Comparison of ENCODE assay signal across 8 cellular contexts in the genomic region with DNA sequence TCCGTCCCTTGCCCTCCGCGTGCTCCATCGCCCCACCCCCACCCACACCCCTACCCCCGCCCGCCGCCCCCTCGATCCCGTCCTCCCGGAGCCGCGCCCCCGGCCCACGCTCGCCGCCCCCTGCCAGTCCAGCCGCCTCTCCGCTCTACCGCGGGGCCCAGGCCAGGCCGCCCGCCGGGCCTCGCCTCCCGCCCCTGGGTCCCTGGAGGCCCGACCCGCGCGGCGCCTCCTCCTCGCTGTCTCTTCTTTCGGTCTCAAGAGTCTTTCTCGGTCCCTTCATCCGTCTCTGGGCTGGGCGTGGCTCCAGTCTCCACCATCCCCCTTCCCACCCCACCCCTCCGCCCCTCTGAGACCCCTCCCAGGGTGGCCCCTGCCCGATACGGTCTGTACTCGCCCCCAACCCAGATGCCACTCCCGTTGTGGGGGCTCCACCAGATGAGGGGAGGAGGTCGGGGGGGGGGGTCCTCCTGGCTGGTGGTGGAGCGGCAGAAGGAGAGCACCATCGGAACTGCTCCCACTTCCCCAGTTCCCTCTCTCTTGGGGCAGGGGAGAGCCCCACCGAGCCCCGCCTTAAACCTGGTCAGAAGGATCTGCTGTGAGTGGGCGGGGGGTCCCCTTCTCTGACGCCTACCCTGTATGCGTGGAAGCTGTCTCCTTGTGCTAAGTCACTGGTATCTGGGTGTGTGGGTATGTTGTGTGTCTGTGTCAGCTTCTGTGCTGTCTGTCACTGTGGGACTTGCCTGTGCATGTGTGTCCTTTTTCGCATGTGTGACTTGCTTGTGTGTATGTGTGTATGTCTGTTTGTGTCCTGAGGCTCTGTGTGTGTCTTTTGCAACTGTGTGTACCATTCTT. TPM values are rescaled to one million over a fixed set of nuclear protein-coding genes. Genes with fewer than 3 reads are reported as not detected.
A peak's percentile ranks its signal among the peaks of the same experiment; 100 is the strongest.
DNase-seq lines count a peak whose midpoint lies in the region; ATAC-seq and TF ChIP-seq lines count a peak whose summit lies in the region.

No MANE protein-coding gene starts in this region.

- H3K27ac ChIP-seq in CD8-positive, alpha-beta memory T cell (ENCODE audit: low read depth, low read length), result peak overlapping the region; percentile 61
- H3K27ac ChIP-seq in HCT116 (ENCODE audit: low read depth, low read length) (peak overlapping the region; percentile 87; the same call in 1 of the 2 replicates), SU-DHL-6 (ENCODE audit: low read depth, low read length) (peak overlapping the region; percentile 94), brain microvascular endothelial cell (no peak overlapping the region)

- CTCF ChIA-PET in CD8-positive, alpha-beta memory T cell (lab: Charles Lee), result interaction anchor here (1.1 to 4.2 kb wide), 2 partner anchors 28 to 34 kb away, joined by 3 to 16 read pairs; no protein-coding TSS in a partner anchor
- CTCF ChIA-PET in HCT116 (lab: Charles Lee), result no interaction called here

- H3K4me1 ChIP-seq in CD8-positive, alpha-beta memory T cell (ENCODE audit: insufficient read depth, low read length), result peaks cover 25% of the 10 kb centered on the region
- H3K4me1 ChIP-seq in HCT116 (ENCODE audit: control insufficient read depth in 1 of 2, insufficient read depth in 2 of 2, low read length in 2 of 2), result peaks cover 30 to 45% of the 10 kb centered on the region in 2 experiments

- no peaks in the 10 kb centered on the region for H3K9me3 Mint-ChIP-seq in CD8-positive, alpha-beta memory T cell

- in situ Hi-C loops in brain microvascular endothelial cell (cut with HindIII; ENCODE audit: low pct_ligation_motif_present, low sequenced_read_pairs), result no loop called here

- H3K9me2 ChIP-seq in HCT116 (ENCODE audit: insufficient read depth) (no peaks in the 10 kb centered on the region), SU-DHL-6 (replicated peaks; ENCODE audit: insufficient read depth, low read length) (no peaks in the 10 kb centered on the region)

- peak; percentile 33 to 68 (median 36) for DNase-seq in CD8-positive, alpha-beta memory T cell
- DNase-seq in HCT116 (ENCODE audit: low read depth, low spot score) (no peak), brain microvascular endothelial cell (no peak), kidney glomerular epithelial cell (lab: John Stamatoyannopoulos, UW) (peak; percentile 22), NCI-H446 (lab: John Stamatoyannopoulos, UW) (no peak)
- DNase-seq in stimulated activated CD4-positive, alpha-beta T cell treated with anti-CD3 and anti-CD28 coated beads, TNF-alpha, amount 100 ng/mL, for 48 hours (ENCODE audit: low read depth in 3 of 3), result peak in 2 of 3 donors; percentile 20 to 46

- no TSS peak for BruUV-seq in HCT116 (replicated peaks; lab: Mats Ljungman, UMichigan)

- RAD21 ChIA-PET in HCT116 (lab: Charles Lee; ENCODE audit: low non-redundant PET in 1 of 2, low total read pairs in 2 of 2, uncharacterized antibody in 2 of 2, unreplicated experiment in 2 of 2), result no interaction called here

- H3K27me3 ChIP-seq in CD8-positive, alpha-beta memory T cell (ENCODE audit: insufficient read depth, low read length, poor library complexity, severe bottlenecking), result no peaks in the 10 kb centered on the region
- H3K27me3 ChIP-seq in HCT116 (ENCODE audit: insufficient read depth, low read length) (no peaks in the 10 kb centered on the region), SU-DHL-6 (ENCODE audit: low read length) (no peaks in the 10 kb centered on the region), brain microvascular endothelial cell (replicated peaks) (no peaks in the 10 kb centered on the region)

- H4K20me1 ChIP-seq in HCT116 (ENCODE audit: insufficient read depth) (no peaks in the 10 kb centered on the region), SU-DHL-6 (ENCODE audit: low read depth, low read length) (peaks cover 3% of the 10 kb centered on the region; the same call in 1 of the 2 replicates)

- H3K9ac ChIP-seq in HCT116 (ENCODE audit: low read length), result peak overlapping the region; percentile 80
- H3K9ac ChIP-seq in SU-DHL-6 (ENCODE audit: low read length), result peak overlapping the region; percentile 98

- no peak overlapping the region for H2AFZ ChIP-seq in HCT116 (ENCODE audit: low read depth, low read length, poor library complexity, severe bottlenecking)
- no peak overlapping the region for H2AFZ ChIP-seq in SU-DHL-6 (ENCODE audit: low read depth, low read length, severe bottlenecking)

- peaks cover 48% of the 10 kb centered on the region for H3F3A ChIP-seq in SU-DHL-6 (ENCODE audit: insufficient read depth)

- intact Hi-C loops in HCT116 (cut with micrococcal nuclease), result loop anchor here (2.0 kb wide), 1 partner anchor 27 kb away; no protein-coding TSS in a partner anchor

- TF ChIP-seq CTCF in HCT116 (IDR thresholded peaks at IDR 0.05 in 2 of 3, conservative IDR thresholded peaks at IDR 0.05 in 1 of 3; ENCODE audit: borderline replicate concordance in 1 of 3, insufficient read depth in 1 of 3, low read depth in 2 of 3, low read length in 2 of 3) (no peak), SU-DHL-6 (IDR thresholded peaks at IDR 0.05; ENCODE audit: insufficient read depth, low read length, poor library complexity, severe bottlenecking) (no peak), brain microvascular endothelial cell (IDR thresholded peaks at IDR 0.05; ENCODE audit: low read depth, low read length, missing control alignments) (no peak)

- H3K4me3 ChIP-seq in CD8-positive, alpha-beta memory T cell (ENCODE audit: low read length), result peak overlapping the region; percentile 74
- H3K4me3 ChIP-seq in HCT116 (replicated peaks in 1 of 2; ENCODE audit: low read depth in 1 of 2, low read length in 2 of 2), result peak overlapping the region; percentile 85 to 90
- H3K4me3 ChIP-seq in SU-DHL-6 (ENCODE audit: insufficient read depth, low read length, poor library complexity, severe bottlenecking), result peak overlapping the region; percentile 96
- peak overlapping the region; percentile 83 for H3K4me3 ChIP-seq in brain microvascular endothelial cell (ENCODE audit: low read depth, low read length)

- TF ChIP-seq RAD21 in HCT116 (IDR thresholded peaks at IDR 0.05; ENCODE audit: low read depth), result no peak

- POLR2A ChIA-PET in CD8-positive, alpha-beta memory T cell (lab: Charles Lee), result no interaction called here
- POLR2A ChIA-PET in HCT116 (lab: Charles Lee), result interaction anchor here (0.6 to 1.5 kb wide), 2 partner anchors 34 to 488 kb away, joined by 3 to 5 read pairs; no protein-coding TSS in a partner anchor

- peaks cover 28 to 33% (median 31%) of the 10 kb centered on the region in 3 donors for H3K4me1 Mint-ChIP-seq in CD8-positive, alpha-beta memory T cell

- peak; percentile 7; the same call in 1 of the 2 replicates for ATAC-seq in HCT116
- no peak for ATAC-seq in HG03159 (IDR thresholded peaks at IDR 0.05; ENCODE audit: unreplicated experiment)

- H3K4me3 Mint-ChIP-seq in CD8-positive, alpha-beta memory T cell, result peak overlapping the region; percentile 82 to 97 (median 89)

- no peaks in the 10 kb centered on the region for H3K9me3 ChIP-seq in CD8-positive, alpha-beta memory T cell (ENCODE audit: low read length)
- H3K9me3 ChIP-seq in HCT116 (ENCODE audit: control insufficient read depth in 1 of 2, insufficient read depth in 1 of 2, low read depth in 1 of 2, low read length in 2 of 2) (no peaks in the 10 kb centered on the region), SU-DHL-6 (ENCODE audit: insufficient read depth, low read length) (no peaks in the 10 kb centered on the region)

- H3K27ac Mint-ChIP-seq in CD8-positive, alpha-beta memory T cell, result peak overlapping the region; percentile 76 to 95 (median 92)

- H3K36me3 Mint-ChIP-seq in CD8-positive, alpha-beta memory T cell, result peaks cover 0 to 13% (median 0%) of the 10 kb centered on the region in 3 donors

- H3K27me3 Mint-ChIP-seq in CD8-positive, alpha-beta memory T cell, result peaks cover 0 to 4% of the 10 kb centered on the region in 2 donors

- peak overlapping the region; percentile 98 for H3K4me2 ChIP-seq in HCT116 (ENCODE audit: low read length)
- H3K4me2 ChIP-seq in SU-DHL-6 (ENCODE audit: low read depth, low read length, poor library complexity, severe bottlenecking), result peak overlapping the region; percentile 95

- no peaks in the 10 kb centered on the region for H3K36me3 ChIP-seq in CD8-positive, alpha-beta memory T cell (ENCODE audit: insufficient read depth, low read length)
- no peaks in the 10 kb centered on the region for H3K36me3 ChIP-seq in HCT116 (ENCODE audit: control insufficient read depth in 1 of 2, insufficient read depth in 2 of 2, low read length in 2 of 2)
- no peaks in the 10 kb centered on the region for H3K36me3 ChIP-seq in SU-DHL-6 (ENCODE audit: low read length)
- no peaks in the 10 kb centered on the region for H3K36me3 ChIP-seq in brain microvascular endothelial cell (replicated peaks)

- TF ChIP-seq POLR2A in HCT116 (IDR thresholded peaks at IDR 0.05; ENCODE audit: borderline replicate concordance, extremely low read depth, insufficient read depth, insufficient read length), result no peak

- H3K79me2 ChIP-seq in HCT116 (ENCODE audit: insufficient read depth, low read length) (peaks cover 38% of the 10 kb centered on the region), SU-DHL-6 (ENCODE audit: insufficient read depth, low read length) (peaks cover 57% of the 10 kb centered on the region)

TF ChIP-seq in HCT116, 20 proteins besides CTCF, POLR2A, EP300 and RAD21 (continues in another document):
- TF ChIP-seq SIN3A (IDR thresholded peaks at IDR 0.05; ENCODE audit: low read depth), result no peak
- TF ChIP-seq SP1 (IDR thresholded peaks at IDR 0.05; ENCODE audit: low read depth), result no peak
- no peak for TF ChIP-seq CEBPB (IDR thresholded peaks at IDR 0.05; ENCODE audit: low read depth)
- TF ChIP-seq SRF (IDR thresholded peaks at IDR 0.05; ENCODE audit: low read depth), result no peak
- no peak for TF ChIP-seq ATF3 (IDR thresholded peaks at IDR 0.05)
- no peak for TF ChIP-seq FOSL1 (IDR thresholded peaks at IDR 0.05; ENCODE audit: low read depth)
- TF ChIP-seq YY1 (IDR thresholded peaks at IDR 0.05; ENCODE audit: extremely low read depth, insufficient replicate concordance, low read depth, low read length), result no peak

RNA-seq across cellular contexts. Expression of gene PRKCD, which starts 1.0 kb away (rescaled TPM):
- 10 to 100 TPM; 27.2 to 27.3 TPM for total RNA-seq in CD8-positive, alpha-beta memory T cell
- 27.3 TPM for polyA plus RNA-seq in CD8-positive, alpha-beta memory T cell
- 34.4 TPM for total RNA-seq in HCT116 (2021; ENCODE audit: unreplicated experiment)
- 34.6 and 38.9 TPM in 2 replicates for polyA plus RNA-seq in HCT116 (2012)

RNA-seq across cellular contexts. Expression of gene RFT1, which starts 31.8 kb away (rescaled TPM):
- 10 to 100 TPM; 52.7 to 58.5 TPM for total RNA-seq in CD8-positive, alpha-beta memory T cell
- 31.3 TPM for polyA plus RNA-seq in CD8-positive, alpha-beta memory T cell
- total RNA-seq in HCT116 (2021; ENCODE audit: unreplicated experiment), result 33.6 TPM
- polyA plus RNA-seq in HCT116 (2012), result 25.1 and 33.3 TPM in 2 replicates

Comparison
In these comparisons a context has a peak if more than half of its experiments do, and no peak if none do; other contexts are left out.
1. DNase-seq: peak in CD8-positive, alpha-beta memory T cell (5 of 5), kidney glomerular epithelial cell (single experiment) and stimulated activated CD4-positive, alpha-beta T cell treated with anti-CD3 and anti-CD28 coated beads, TNF-alpha, amount 100 ng/mL, for 48 hours (2 of 3); none in HCT116 (single experiment), brain microvascular endothelial cell (single experiment) and NCI-H446 (0 of 2).
2. Peak in every context shown above with its lines, with median percentiles within 50 percentile points of each other: H3K4me3 ChIP-seq.